In genomic region chrX:129561453-129561852, GRCh38 we compare ENCODE assay signal across 23 cellular contexts.
"Had no signal": no experiment of that assay in that cellular context is flagged by ENCODE, and none has a peak within 500 bp of the region (broad histone marks: within the 10 kb centered on the region; RNA-seq: fewer than 3 reads in every experiment).

No MANE protein-coding gene starts in this region.

- H3K4me1 ChIP-seq: colonic mucosa, esophagus squamous epithelium, foreskin keratinocyte had no signal

- ATAC-seq: effector memory CD8-positive, alpha-beta T cell; esophagus mucosa; foreskin keratinocyte; gastroesophageal sphincter; heart left ventricle; heart right ventricle had no signal

- H3K36me3 ChIP-seq: colonic mucosa had no signal

- H3K9me3 ChIP-seq: colonic mucosa, esophagus muscularis mucosa, esophagus squamous epithelium, gastroesophageal sphincter, heart left ventricle, heart right ventricle had no signal

- H3K27me3 ChIP-seq: colonic mucosa, esophagus muscularis mucosa, esophagus squamous epithelium, foreskin keratinocyte, gastroesophageal sphincter had no signal

- DNase-seq: colonic mucosa; cortex of kidney; dermis blood vessel endothelial cell; dorsolateral prefrontal cortex; effector CD4-positive, alpha-beta T cell; effector CD8-positive, alpha-beta T cell; effector memory CD4-positive, alpha-beta T cell; effector memory CD8-positive, alpha-beta T cell; endodermal cell; erythroblast; esophagus squamous epithelium; foreskin fibroblast; foreskin keratinocyte; foreskin melanocyte; glutamatergic neuron; head of caudate nucleus; heart left ventricle; heart right ventricle had no signal

- H3K27ac ChIP-seq: colonic mucosa, coronary artery, dorsolateral prefrontal cortex, epithelial cell of prostate, esophagus muscularis mucosa, esophagus squamous epithelium, foreskin keratinocyte, gastroesophageal sphincter, heart left ventricle, heart right ventricle had no signal

- H3K4me3 ChIP-seq: colonic mucosa, coronary artery, dorsolateral prefrontal cortex, esophagus muscularis mucosa, esophagus squamous epithelium, gastroesophageal sphincter, heart left ventricle, heart right ventricle had no signal
